ENCODE assay signal across 1 cellular context in genomic region chr6:55174211-55175013, GRCh38.
TF ChIP-seq lines count a peak whose summit lies in the region.

TSS of gene HCRTR2 (plus strand) at chr6:55174515. CDS start at chr6:55174588, 73 bp downstream.

TF ChIP-seq in HEK293, 187 proteins besides CTCF, POLR2A, EP300 and RAD21 (continued from another document):
- TF ChIP-seq ZNF433 (tag by site-specific recombination; IDR thresholded peaks at IDR 0.05; ENCODE audit: low read depth) (no peak), ZNF701 (tag by site-specific recombination; IDR thresholded peaks at IDR 0.05) (no peak), ZNF560 (tag by site-specific recombination; IDR thresholded peaks at IDR 0.05; ENCODE audit: borderline replicate concordance) (no peak), ATF2 (tag by site-specific recombination; IDR thresholded peaks at IDR 0.05; ENCODE audit: low read depth) (no peak), ZNF785 (tag by site-specific recombination; IDR thresholded peaks at IDR 0.05) (no peak), ZNF280D (tag by site-specific recombination; IDR thresholded peaks at IDR 0.05) (no peak)
